11 cellular contexts compared by ENCODE assay signal in genomic region chr7:151381083-151381332, GRCh38. TPM values are rescaled to one million over a fixed set of nuclear protein-coding genes. Genes with fewer than 3 reads are reported as not detected.
A peak's percentile ranks its signal among the peaks of the same experiment; 100 is the strongest.
DNase-seq lines count a peak whose midpoint lies in the region; ATAC-seq and TF ChIP-seq lines count a peak whose summit lies in the region.
"Had no signal": no experiment of that assay in that cellular context is flagged by ENCODE, and none has a peak within 500 bp of the region (broad histone marks: within the 10 kb centered on the region; RNA-seq: fewer than 3 reads in every experiment).

No MANE protein-coding gene starts in this region.

- no peak for TF ChIP-seq CTCF in CD8-positive, alpha-beta T cell (IDR thresholded peaks at IDR 0.05)
- no peak for TF ChIP-seq CTCF in GM23338 (conservative IDR thresholded peaks at IDR 0.05; ENCODE audit: low read depth in 2 of 2)
- no peak for TF ChIP-seq CTCF in type B pancreatic cell (conservative IDR thresholded peaks at IDR 0.05)

- peaks cover 6% of the 10 kb centered on the region for H3K27me3 ChIP-seq in CD8-positive, alpha-beta T cell (ENCODE audit: insufficient read depth, low read length)
- H3K27me3 ChIP-seq in GM23338 (ENCODE audit: insufficient read depth) (peaks cover 26% of the 10 kb centered on the region), mononuclear cell (ENCODE audit: insufficient read depth, low read length) (peaks cover 11% of the 10 kb centered on the region)

- H3K79me2 ChIP-seq in GM23338 (replicated peaks; ENCODE audit: insufficient read depth), result no peaks in the 10 kb centered on the region

- H3K9me3 Mint-ChIP-seq in CD8-positive, alpha-beta T cell, result no peaks in the 10 kb centered on the region
- no peaks in the 10 kb centered on the region for H3K9me3 Mint-ChIP-seq in GM23338
- no peaks in the 10 kb centered on the region for H3K9me3 Mint-ChIP-seq in activated T-helper 17 cell treated with anti-CD3 and anti-CD28 coated beads, Interleukin-2, amount 50 U/mL, for 72 hours
- no peaks in the 10 kb centered on the region for H3K9me3 Mint-ChIP-seq in type B pancreatic cell

- no peaks in the 10 kb centered on the region for H3K9me3 ChIP-seq in CD8-positive, alpha-beta T cell (ENCODE audit: low read length)
- no peaks in the 10 kb centered on the region for H3K9me3 ChIP-seq in mononuclear cell (ENCODE audit: low read depth, low read length)

- no peak for DNase-seq in CD8-positive, alpha-beta T cell
- no peak for DNase-seq in GM23338 (ENCODE audit: low spot score)
- no peak for DNase-seq in NCI-H1436 (lab: John Stamatoyannopoulos, UW)
- DNase-seq in type B pancreatic cell (ENCODE audit: extremely low spot score, unreplicated experiment), result no peak
- DNase-seq in AG08395 (ENCODE audit: low spot score), result no peak
- DNase-seq in inferior parietal cortex (ENCODE audit: extremely low spot score), result no peak
- DNase-seq: DMS 273 treated with DMSO at 0.1 percent for 48 hours had no signal

- H3K4me1 ChIP-seq in CD8-positive, alpha-beta T cell (ENCODE audit: insufficient read depth, low read length), result peaks cover 19% of the 10 kb centered on the region
- peaks cover 18% of the 10 kb centered on the region for H3K4me1 ChIP-seq in GM23338 (ENCODE audit: insufficient read depth)
- peaks cover 24% of the 10 kb centered on the region for H3K4me1 ChIP-seq in mononuclear cell (ENCODE audit: insufficient read depth, low read length)

- peak; percentile 9 for ATAC-seq in CD8-positive, alpha-beta T cell
- ATAC-seq in GM23338, result no peak
- ATAC-seq in activated T-helper 17 cell treated with anti-CD3 and anti-CD28 coated beads, Interleukin-2, amount 50 U/mL, for 72 hours (replicated peaks), result no peak

- H3K36me3 ChIP-seq in CD8-positive, alpha-beta T cell (ENCODE audit: insufficient read depth, low read length), result peaks cover 6% of the 10 kb centered on the region
- H3K36me3 ChIP-seq in GM23338 (ENCODE audit: insufficient read depth), result no peaks in the 10 kb centered on the region; the same call in 1 of the 2 replicates

- peaks cover 12% of the 10 kb centered on the region; the same call in 1 of the 2 replicates for H3F3A ChIP-seq in GM23338 (replicated peaks; ENCODE audit: low read depth)

- H3K4me1 Mint-ChIP-seq in CD8-positive, alpha-beta T cell (ENCODE audit: low read depth), result peaks cover 12% of the 10 kb centered on the region
- H3K4me1 Mint-ChIP-seq in GM23338, result peaks cover 18% of the 10 kb centered on the region
- peaks cover 8% of the 10 kb centered on the region for H3K4me1 Mint-ChIP-seq in activated T-helper 17 cell treated with anti-CD3 and anti-CD28 coated beads, Interleukin-2, amount 50 U/mL, for 72 hours
- peaks cover 6% of the 10 kb centered on the region for H3K4me1 Mint-ChIP-seq in type B pancreatic cell (ENCODE audit: unreplicated experiment)

- intact Hi-C loops in CD8-positive, alpha-beta T cell (cut with DNase I, micrococcal nuclease), result loop anchor here (1.0 to 2.0 kb wide), 2 partner anchors 60 to 67 kb away; partner anchors contain the start of gene CRYGN (in 1 of the 2)

- H3K27ac Mint-ChIP-seq in CD8-positive, alpha-beta T cell, result peak overlapping the region; percentile 52
- H3K27ac Mint-ChIP-seq in GM23338, result no peak overlapping the region
- no peak overlapping the region for H3K27ac Mint-ChIP-seq in activated T-helper 17 cell treated with anti-CD3 and anti-CD28 coated beads, Interleukin-2, amount 50 U/mL, for 72 hours
- H3K27ac Mint-ChIP-seq in type B pancreatic cell, result no peak overlapping the region
- H3K27ac Mint-ChIP-seq: brain had no signal

- peak overlapping the region; percentile 90 for H3K4me2 ChIP-seq in GM23338

- CTCF ChIA-PET in CD8-positive, alpha-beta T cell (lab: Charles Lee), result interaction anchor here (0.8 to 2.5 kb wide), 4 partner anchors 9 to 70 kb away, joined by 3 to 12 read pairs (median 3); no protein-coding TSS in a partner anchor

- peak overlapping the region; percentile 54 for H3K4me3 ChIP-seq in CD8-positive, alpha-beta T cell (ENCODE audit: low read depth, low read length)
- H3K4me3 ChIP-seq in GM23338, result peak overlapping the region; percentile 66
- H3K4me3 ChIP-seq in mononuclear cell (ENCODE audit: low read length), result peak overlapping the region; percentile 6

- H2AFZ ChIP-seq in GM23338, result peak overlapping the region; percentile 94

- POLR2A ChIA-PET in CD8-positive, alpha-beta T cell (lab: Charles Lee), result interaction anchor here (0.7 kb wide), 1 partner anchor 9 kb away, joined by 4 read pairs; no protein-coding TSS in a partner anchor

- H3K36me3 Mint-ChIP-seq in CD8-positive, alpha-beta T cell, result peaks cover 37% of the 10 kb centered on the region
- H3K36me3 Mint-ChIP-seq in GM23338 (ENCODE audit: low read depth) (peaks cover 7% of the 10 kb centered on the region; the same call in 2 of the 3 replicates), type B pancreatic cell (peaks cover 13% of the 10 kb centered on the region)
- peaks cover 25% of the 10 kb centered on the region for H3K36me3 Mint-ChIP-seq in activated T-helper 17 cell treated with anti-CD3 and anti-CD28 coated beads, Interleukin-2, amount 50 U/mL, for 72 hours (ENCODE audit: low read depth)

- no peaks in the 10 kb centered on the region; the same call in 1 of the 2 replicates for H4K20me1 ChIP-seq in GM23338 (replicated peaks; ENCODE audit: insufficient read depth)

- peak overlapping the region; percentile 11 for H3K27ac ChIP-seq in CD8-positive, alpha-beta T cell (ENCODE audit: low read depth, low read length)
- H3K27ac ChIP-seq in GM23338 (ENCODE audit: low read depth), result peak overlapping the region; percentile 83

- no peaks in the 10 kb centered on the region for H3K9me2 ChIP-seq in GM23338 (ENCODE audit: insufficient read depth)

- H3K4me3 Mint-ChIP-seq in CD8-positive, alpha-beta T cell, result peak overlapping the region; percentile 72
- peak overlapping the region; percentile 66 for H3K4me3 Mint-ChIP-seq in GM23338
- H3K4me3 Mint-ChIP-seq in activated T-helper 17 cell treated with anti-CD3 and anti-CD28 coated beads, Interleukin-2, amount 50 U/mL, for 72 hours, result peak overlapping the region; percentile 43
- H3K4me3 Mint-ChIP-seq in type B pancreatic cell, result no peak overlapping the region

- peaks cover 7% of the 10 kb centered on the region for H3K27me3 Mint-ChIP-seq in CD8-positive, alpha-beta T cell (ENCODE audit: low read depth)
- H3K27me3 Mint-ChIP-seq in GM23338 (ENCODE audit: insufficient read depth, low read depth, poor library complexity) (peaks cover 31% of the 10 kb centered on the region), type B pancreatic cell (peaks cover 15% of the 10 kb centered on the region)
- H3K27me3 Mint-ChIP-seq in activated T-helper 17 cell treated with anti-CD3 and anti-CD28 coated beads, Interleukin-2, amount 50 U/mL, for 72 hours, result no peaks in the 10 kb centered on the region

TF ChIP-seq in GM23338, 12 proteins besides CTCF, POLR2A, EP300 and RAD21 (continues in another document):
- TF ChIP-seq EZH2 (IDR thresholded peaks at IDR 0.05; ENCODE audit: low read depth, unreplicated experiment), result no peak
- TF ChIP-seq JUNB (IDR thresholded peaks at IDR 0.05; ENCODE audit: unreplicated experiment), result no peak
- TF ChIP-seq POLR2AphosphoS5 (IDR thresholded peaks at IDR 0.05; ENCODE audit: low read depth), result no peak
- no peak for TF ChIP-seq CREB1 (CRISPR knock-in tag; IDR thresholded peaks at IDR 0.05; ENCODE audit: low read depth)
- no peak for TF ChIP-seq STAT1 (IDR thresholded peaks at IDR 0.05; ENCODE audit: unreplicated experiment)
- no peak for TF ChIP-seq ETS1 (IDR thresholded peaks at IDR 0.05)
- no peak for TF ChIP-seq ZNF114 (CRISPR knock-in tag; IDR thresholded peaks at IDR 0.05)

RNA-seq across cellular contexts. Expression of gene WDR86, which starts 28.8 kb away (rescaled TPM):
- total RNA-seq in CD8-positive, alpha-beta T cell, result 1 to 10 TPM; 5.7 to 6.5 TPM
- 29.0 and 59.1 TPM in 2 replicates for total RNA-seq in GM23338 (2014; rRNA removed; shearing (Covaris generic))
- 7.1 and 9.1 TPM in 2 replicates for polyA plus RNA-seq in GM23338 (2016; fragmentation: Nextera tagmentation; extraction: Ambion mirVana)
- under 1 TPM in 1 of 2 donors, not detected in 1; 0.45 TPM for total RNA-seq in activated T-helper 17 cell treated with anti-CD3 and anti-CD28 coated beads, Interleukin-2, amount 50 U/mL, for 72 hours
- 3.9 TPM for total RNA-seq in mononuclear cell
- total RNA-seq in type B pancreatic cell (ENCODE audit: low replicate concordance), result 13.0 and 83.0 TPM in 2 replicates
- total RNA-seq: H4 had no signal

RNA-seq across cellular contexts. Expression of gene NUB1, which starts 39.4 kb away (rescaled TPM):
- 10 to 100 TPM; 78.4 to 81.2 TPM for total RNA-seq in CD8-positive, alpha-beta T cell
- total RNA-seq in GM23338 (2014; rRNA removed; shearing (Covaris generic)), result 31.8 and 32.4 TPM in 2 replicates
- polyA plus RNA-seq in GM23338 (2016; fragmentation: Nextera tagmentation; extraction: Ambion mirVana), result 40.7 and 42.3 TPM in 2 replicates
- 10 to 100 TPM; 36.9 to 70.3 TPM for total RNA-seq in activated T-helper 17 cell treated with anti-CD3 and anti-CD28 coated beads, Interleukin-2, amount 50 U/mL, for 72 hours
- total RNA-seq in mononuclear cell (70.9 TPM), type B pancreatic cell (ENCODE audit: low replicate concordance) (49.3 and 54.3 TPM in 2 replicates)

RNA-seq across cellular contexts. Expression of gene CRYGN, which starts 58.9 kb away (rescaled TPM):
- not detected for total RNA-seq in CD8-positive, alpha-beta T cell
- 0.59 and 1.1 TPM in 2 replicates for total RNA-seq in GM23338 (2014; rRNA removed; shearing (Covaris generic))
- 1.4 and 1.5 TPM in 2 replicates for polyA plus RNA-seq in GM23338 (2016; fragmentation: Nextera tagmentation; extraction: Ambion mirVana)
- not detected for total RNA-seq in activated T-helper 17 cell treated with anti-CD3 and anti-CD28 coated beads, Interleukin-2, amount 50 U/mL, for 72 hours
- total RNA-seq in mononuclear cell, result not detected
- 0.67 and 1.3 TPM in 2 replicates for total RNA-seq in type B pancreatic cell (ENCODE audit: low replicate concordance)
- total RNA-seq: H4 had no signal

Comparison
In these comparisons a context has a peak if more than half of its experiments do, and no peak if none do; other contexts are left out.
1. H3K4me3 ChIP-seq: peak in every context shown above with its lines; median percentile 66 in GM23338; 54 in CD8-positive, alpha-beta T cell; 6 in mononuclear cell.